ENCODE assay signal across 1 cellular context in the genomic region with DNA sequence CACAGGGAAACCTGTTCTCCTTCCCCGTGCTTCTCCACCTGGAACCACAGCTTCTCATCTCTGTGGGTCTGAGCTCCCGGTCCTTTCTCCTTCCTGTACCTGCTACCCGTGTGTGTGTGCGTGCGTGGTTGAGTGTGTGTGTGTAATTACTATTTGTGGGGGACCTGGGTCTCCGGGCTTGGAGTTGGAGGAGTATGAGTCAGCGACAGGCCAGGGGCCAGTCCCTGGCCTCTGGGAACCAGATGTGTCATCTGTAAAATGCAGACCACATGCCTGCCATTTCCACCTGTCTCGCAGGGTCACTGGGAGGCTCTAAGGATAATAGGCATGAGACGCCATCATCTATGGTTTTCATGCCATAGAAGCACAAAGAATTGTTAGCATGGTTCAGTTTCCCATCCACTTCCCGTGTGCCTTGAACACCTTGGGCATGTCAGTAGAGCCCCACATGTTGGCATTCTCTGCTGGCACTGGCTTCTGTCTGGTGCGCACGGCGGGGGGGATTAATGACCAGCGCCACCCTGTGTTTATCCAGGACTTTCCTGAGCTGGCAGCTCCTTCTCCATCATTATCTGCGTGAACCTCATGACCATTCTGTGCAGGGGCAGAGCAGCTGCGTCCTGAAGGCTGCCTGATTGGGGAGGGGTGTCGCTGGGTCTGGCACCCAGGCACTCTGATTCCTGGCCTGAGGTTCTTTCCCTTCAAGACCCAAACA.
TF ChIP-seq lines count a peak whose summit lies in the region.

No MANE protein-coding gene starts in this region.

TF ChIP-seq in HEK293, 187 proteins besides CTCF, POLR2A, EP300 and RAD21 (continued from another document):
- TF ChIP-seq, protein P1, sequence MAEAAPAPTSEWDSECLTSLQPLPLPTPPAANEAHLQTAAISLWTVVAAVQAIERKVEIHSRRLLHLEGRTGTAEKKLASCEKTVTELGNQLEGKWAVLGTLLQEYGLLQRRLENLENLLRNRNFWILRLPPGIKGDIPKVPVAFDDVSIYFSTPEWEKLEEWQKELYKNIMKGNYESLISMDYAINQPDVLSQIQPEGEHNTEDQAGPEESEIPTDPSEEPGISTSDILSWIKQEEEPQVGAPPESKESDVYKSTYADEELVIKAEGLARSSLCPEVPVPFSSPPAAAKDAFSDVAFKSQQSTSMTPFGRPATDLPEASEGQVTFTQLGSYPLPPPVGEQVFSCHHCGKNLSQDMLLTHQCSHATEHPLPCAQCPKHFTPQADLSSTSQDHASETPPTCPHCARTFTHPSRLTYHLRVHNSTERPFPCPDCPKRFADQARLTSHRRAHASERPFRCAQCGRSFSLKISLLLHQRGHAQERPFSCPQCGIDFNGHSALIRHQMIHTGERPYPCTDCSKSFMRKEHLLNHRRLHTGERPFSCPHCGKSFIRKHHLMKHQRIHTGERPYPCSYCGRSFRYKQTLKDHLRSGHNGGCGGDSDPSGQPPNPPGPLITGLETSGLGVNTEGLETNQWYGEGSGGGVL (tag by site-specific recombination; IDR thresholded peaks at IDR 0.05) = peak; percentile 71
- peak; percentile 22; the same call in 1 of the 2 replicates for TF ChIP-seq GLIS2 (tag by site-specific recombination; IDR thresholded peaks at IDR 0.05)
